Comparison of ENCODE assay signal across 1 cellular context in the genomic region with DNA sequence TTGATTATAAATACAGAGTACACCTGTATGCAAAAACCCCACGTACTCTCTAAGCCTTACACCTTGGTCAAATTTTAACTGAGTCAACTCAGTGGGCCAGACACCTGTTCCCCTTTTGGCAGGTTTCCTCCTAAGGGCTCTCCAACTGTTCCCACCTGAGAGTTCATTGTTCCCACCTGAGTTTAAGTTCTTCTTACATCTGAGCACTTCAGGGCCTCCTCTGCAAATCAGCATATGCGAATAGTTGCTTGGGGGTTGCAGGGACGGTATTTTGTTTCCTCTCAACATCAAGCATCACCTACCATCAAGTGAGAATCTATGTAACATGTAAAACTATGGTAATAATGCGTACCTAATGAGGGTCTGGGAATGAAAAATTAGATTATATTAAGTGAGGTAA.
TF ChIP-seq lines count a peak whose summit lies in the region.

No MANE protein-coding gene starts in this region.

TF ChIP-seq in H1, 55 proteins besides CTCF, POLR2A, EP300 and RAD21:
- TF ChIP-seq KDM1A (IDR thresholded peaks at IDR 0.05; ENCODE audit: borderline replicate concordance, low read length) (no peak), RNF2 (IDR thresholded peaks at IDR 0.05; ENCODE audit: borderline replicate concordance, low read depth, low read length, missing control alignments, poor library complexity, severe bottlenecking) (no peak), NRF1 (IDR thresholded peaks at IDR 0.05; ENCODE audit: low read depth, low read length) (no peak), POU5F1 (IDR thresholded peaks at IDR 0.05; ENCODE audit: low read depth, low read length) (no peak), RFX5 (IDR thresholded peaks at IDR 0.05; ENCODE audit: borderline replicate concordance, low read depth, low read length) (no peak), SP1 (IDR thresholded peaks at IDR 0.05; ENCODE audit: low read depth, low read length) (no peak), CEBPB (IDR thresholded peaks at IDR 0.05; ENCODE audit: low read depth, low read length) (no peak), KDM4A (IDR thresholded peaks at IDR 0.05; ENCODE audit: low read depth, low read length, severe bottlenecking) (no peak), ASH2L (IDR thresholded peaks at IDR 0.05; ENCODE audit: low read length) (no peak), JUND (IDR thresholded peaks at IDR 0.05; ENCODE audit: low read length) (no peak), SUZ12 (IDR thresholded peaks at IDR 0.05; ENCODE audit: low read length) (no peak), YY1 (IDR thresholded peaks at IDR 0.05; ENCODE audit: low read depth, low read length) (no peak), TEAD4 (IDR thresholded peaks at IDR 0.05; ENCODE audit: low read depth, low read length) (no peak)
- TF ChIP-seq, protein P1, sequence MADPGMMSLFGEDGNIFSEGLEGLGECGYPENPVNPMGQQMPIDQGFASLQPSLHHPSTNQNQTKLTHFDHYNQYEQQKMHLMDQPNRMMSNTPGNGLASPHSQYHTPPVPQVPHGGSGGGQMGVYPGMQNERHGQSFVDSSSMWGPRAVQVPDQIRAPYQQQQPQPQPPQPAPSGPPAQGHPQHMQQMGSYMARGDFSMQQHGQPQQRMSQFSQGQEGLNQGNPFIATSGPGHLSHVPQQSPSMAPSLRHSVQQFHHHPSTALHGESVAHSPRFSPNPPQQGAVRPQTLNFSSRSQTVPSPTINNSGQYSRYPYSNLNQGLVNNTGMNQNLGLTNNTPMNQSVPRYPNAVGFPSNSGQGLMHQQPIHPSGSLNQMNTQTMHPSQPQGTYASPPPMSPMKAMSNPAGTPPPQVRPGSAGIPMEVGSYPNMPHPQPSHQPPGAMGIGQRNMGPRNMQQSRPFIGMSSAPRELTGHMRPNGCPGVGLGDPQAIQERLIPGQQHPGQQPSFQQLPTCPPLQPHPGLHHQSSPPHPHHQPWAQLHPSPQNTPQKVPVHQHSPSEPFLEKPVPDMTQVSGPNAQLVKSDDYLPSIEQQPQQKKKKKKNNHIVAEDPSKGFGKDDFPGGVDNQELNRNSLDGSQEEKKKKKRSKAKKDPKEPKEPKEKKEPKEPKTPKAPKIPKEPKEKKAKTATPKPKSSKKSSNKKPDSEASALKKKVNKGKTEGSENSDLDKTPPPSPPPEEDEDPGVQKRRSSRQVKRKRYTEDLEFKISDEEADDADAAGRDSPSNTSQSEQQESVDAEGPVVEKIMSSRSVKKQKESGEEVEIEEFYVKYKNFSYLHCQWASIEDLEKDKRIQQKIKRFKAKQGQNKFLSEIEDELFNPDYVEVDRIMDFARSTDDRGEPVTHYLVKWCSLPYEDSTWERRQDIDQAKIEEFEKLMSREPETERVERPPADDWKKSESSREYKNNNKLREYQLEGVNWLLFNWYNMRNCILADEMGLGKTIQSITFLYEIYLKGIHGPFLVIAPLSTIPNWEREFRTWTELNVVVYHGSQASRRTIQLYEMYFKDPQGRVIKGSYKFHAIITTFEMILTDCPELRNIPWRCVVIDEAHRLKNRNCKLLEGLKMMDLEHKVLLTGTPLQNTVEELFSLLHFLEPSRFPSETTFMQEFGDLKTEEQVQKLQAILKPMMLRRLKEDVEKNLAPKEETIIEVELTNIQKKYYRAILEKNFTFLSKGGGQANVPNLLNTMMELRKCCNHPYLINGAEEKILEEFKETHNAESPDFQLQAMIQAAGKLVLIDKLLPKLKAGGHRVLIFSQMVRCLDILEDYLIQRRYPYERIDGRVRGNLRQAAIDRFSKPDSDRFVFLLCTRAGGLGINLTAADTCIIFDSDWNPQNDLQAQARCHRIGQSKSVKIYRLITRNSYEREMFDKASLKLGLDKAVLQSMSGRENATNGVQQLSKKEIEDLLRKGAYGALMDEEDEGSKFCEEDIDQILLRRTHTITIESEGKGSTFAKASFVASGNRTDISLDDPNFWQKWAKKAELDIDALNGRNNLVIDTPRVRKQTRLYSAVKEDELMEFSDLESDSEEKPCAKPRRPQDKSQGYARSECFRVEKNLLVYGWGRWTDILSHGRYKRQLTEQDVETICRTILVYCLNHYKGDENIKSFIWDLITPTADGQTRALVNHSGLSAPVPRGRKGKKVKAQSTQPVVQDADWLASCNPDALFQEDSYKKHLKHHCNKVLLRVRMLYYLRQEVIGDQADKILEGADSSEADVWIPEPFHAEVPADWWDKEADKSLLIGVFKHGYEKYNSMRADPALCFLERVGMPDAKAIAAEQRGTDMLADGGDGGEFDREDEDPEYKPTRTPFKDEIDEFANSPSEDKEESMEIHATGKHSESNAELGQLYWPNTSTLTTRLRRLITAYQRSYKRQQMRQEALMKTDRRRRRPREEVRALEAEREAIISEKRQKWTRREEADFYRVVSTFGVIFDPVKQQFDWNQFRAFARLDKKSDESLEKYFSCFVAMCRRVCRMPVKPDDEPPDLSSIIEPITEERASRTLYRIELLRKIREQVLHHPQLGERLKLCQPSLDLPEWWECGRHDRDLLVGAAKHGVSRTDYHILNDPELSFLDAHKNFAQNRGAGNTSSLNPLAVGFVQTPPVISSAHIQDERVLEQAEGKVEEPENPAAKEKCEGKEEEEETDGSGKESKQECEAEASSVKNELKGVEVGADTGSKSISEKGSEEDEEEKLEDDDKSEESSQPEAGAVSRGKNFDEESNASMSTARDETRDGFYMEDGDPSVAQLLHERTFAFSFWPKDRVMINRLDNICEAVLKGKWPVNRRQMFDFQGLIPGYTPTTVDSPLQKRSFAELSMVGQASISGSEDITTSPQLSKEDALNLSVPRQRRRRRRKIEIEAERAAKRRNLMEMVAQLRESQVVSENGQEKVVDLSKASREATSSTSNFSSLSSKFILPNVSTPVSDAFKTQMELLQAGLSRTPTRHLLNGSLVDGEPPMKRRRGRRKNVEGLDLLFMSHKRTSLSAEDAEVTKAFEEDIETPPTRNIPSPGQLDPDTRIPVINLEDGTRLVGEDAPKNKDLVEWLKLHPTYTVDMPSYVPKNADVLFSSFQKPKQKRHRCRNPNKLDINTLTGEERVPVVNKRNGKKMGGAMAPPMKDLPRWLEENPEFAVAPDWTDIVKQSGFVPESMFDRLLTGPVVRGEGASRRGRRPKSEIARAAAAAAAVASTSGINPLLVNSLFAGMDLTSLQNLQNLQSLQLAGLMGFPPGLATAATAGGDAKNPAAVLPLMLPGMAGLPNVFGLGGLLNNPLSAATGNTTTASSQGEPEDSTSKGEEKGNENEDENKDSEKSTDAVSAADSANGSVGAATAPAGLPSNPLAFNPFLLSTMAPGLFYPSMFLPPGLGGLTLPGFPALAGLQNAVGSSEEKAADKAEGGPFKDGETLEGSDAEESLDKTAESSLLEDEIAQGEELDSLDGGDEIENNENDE (IDR thresholded peaks at IDR 0.05; ENCODE audit: insufficient replicate concordance, low read length): no peak
- TF ChIP-seq, protein P2, sequence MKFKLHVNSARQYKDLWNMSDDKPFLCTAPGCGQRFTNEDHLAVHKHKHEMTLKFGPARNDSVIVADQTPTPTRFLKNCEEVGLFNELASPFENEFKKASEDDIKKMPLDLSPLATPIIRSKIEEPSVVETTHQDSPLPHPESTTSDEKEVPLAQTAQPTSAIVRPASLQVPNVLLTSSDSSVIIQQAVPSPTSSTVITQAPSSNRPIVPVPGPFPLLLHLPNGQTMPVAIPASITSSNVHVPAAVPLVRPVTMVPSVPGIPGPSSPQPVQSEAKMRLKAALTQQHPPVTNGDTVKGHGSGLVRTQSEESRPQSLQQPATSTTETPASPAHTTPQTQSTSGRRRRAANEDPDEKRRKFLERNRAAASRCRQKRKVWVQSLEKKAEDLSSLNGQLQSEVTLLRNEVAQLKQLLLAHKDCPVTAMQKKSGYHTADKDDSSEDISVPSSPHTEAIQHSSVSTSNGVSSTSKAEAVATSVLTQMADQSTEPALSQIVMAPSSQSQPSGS (IDR thresholded peaks at IDR 0.05; ENCODE audit: low read length): no peak
